In genomic region chr17:76737082-76737675, GRCh38 we compare ENCODE assay signal across 1 cellular context.
TF ChIP-seq lines count a peak whose summit lies in the region.

Gene SRSF2 (minus strand): TSS chr17:76737331. CDS start chr17:76737160, 171 bp downstream.

TF ChIP-seq in HepG2, 621 proteins besides CTCF, POLR2A, EP300 and RAD21 (continued from another document and continues in another):
- TF ChIP-seq ZBTB10 (CRISPR knock-in tag; IDR thresholded peaks at IDR 0.05; ENCODE audit: borderline replicate concordance) (peak; percentile 58), MAZ (IDR thresholded peaks at IDR 0.05; ENCODE audit: borderline replicate concordance, low read depth, low read length) (peak; percentile 99), MAZ (CRISPR knock-in tag; IDR thresholded peaks at IDR 0.05; ENCODE audit: low read depth) (peak; percentile 93), KLF12 (CRISPR knock-in tag; IDR thresholded peaks at IDR 0.05; ENCODE audit: borderline replicate concordance) (peak; percentile 84), SIN3B (IDR thresholded peaks at IDR 0.05; ENCODE audit: low read length) (peak; percentile 64), ZNF335 (CRISPR knock-in tag; IDR thresholded peaks at IDR 0.05) (peak; percentile 91), RAD51 (IDR thresholded peaks at IDR 0.05; ENCODE audit: borderline replicate concordance) (no peak), ZBTB33 (CRISPR knock-in tag; IDR thresholded peaks at IDR 0.05) (peak; percentile 46; the same call in 1 of the 2 replicates), ZNF326 (CRISPR knock-in tag; IDR thresholded peaks at IDR 0.05; ENCODE audit: borderline replicate concordance) (no peak), SNRNP70 (IDR thresholded peaks at IDR 0.05; ENCODE audit: low read depth, low read length) (no peak), REXO4 (CRISPR knock-in tag; IDR thresholded peaks at IDR 0.05; ENCODE audit: borderline replicate concordance) (0 out of 2 replicates have a peak, but pooled peaks have one; percentile 73), TGIF2 (CRISPR knock-in tag; IDR thresholded peaks at IDR 0.05) (peak; percentile 89), PAXIP1 (CRISPR knock-in tag; conservative IDR thresholded peaks at IDR 0.05) (no peak), ZSCAN22 (CRISPR knock-in tag; IDR thresholded peaks at IDR 0.05) (peak; percentile 82; the same call in 1 of the 2 replicates), ZFP36 (IDR thresholded peaks at IDR 0.05; ENCODE audit: borderline replicate concordance, low read depth, low read length, partially characterized antibody) (no peak), CBFB (CRISPR knock-in tag; IDR thresholded peaks at IDR 0.05) (peak; percentile 92), ELF4 (CRISPR knock-in tag; IDR thresholded peaks at IDR 0.05; ENCODE audit: borderline replicate concordance) (no peak; the same call in 1 of the 2 replicates), KDM1A (CRISPR knock-in tag; IDR thresholded peaks at IDR 0.05) (no peak), SRF (IDR thresholded peaks at IDR 0.05; ENCODE audit: low read depth, low read length) (peak; percentile 54; the same call in 1 of the 2 replicates), KAT7 (CRISPR knock-in tag; IDR thresholded peaks at IDR 0.05; ENCODE audit: borderline replicate concordance) (peak; percentile 99), PLRG1 (conservative IDR thresholded peaks at IDR 0.05) (no peak), ZNF232 (CRISPR knock-in tag; IDR thresholded peaks at IDR 0.05; ENCODE audit: borderline replicate concordance) (peak; percentile 98), TMF1 (CRISPR knock-in tag; IDR thresholded peaks at IDR 0.05; ENCODE audit: low read depth) (no peak), ZKSCAN1 (IDR thresholded peaks at IDR 0.05; ENCODE audit: low read length) (peak; percentile 72), NFYB (CRISPR knock-in tag; IDR thresholded peaks at IDR 0.05) (peak; percentile 86), CC2D1A (CRISPR knock-in tag; IDR thresholded peaks at IDR 0.05) (no peak; the same call in 1 of the 2 replicates), MIXL1 (CRISPR knock-in tag; IDR thresholded peaks at IDR 0.05) (peak; percentile 92), CREB3 (CRISPR knock-in tag; IDR thresholded peaks at IDR 0.05) (peak; percentile 86; the same call in 1 of the 2 replicates), ELK4 (CRISPR knock-in tag; IDR thresholded peaks at IDR 0.05; ENCODE audit: borderline replicate concordance) (0 out of 2 replicates have a peak, but pooled peaks have one; percentile 65), CAMTA2 (CRISPR knock-in tag; IDR thresholded peaks at IDR 0.05; ENCODE audit: borderline replicate concordance) (peak; percentile 95; the same call in 1 of the 2 replicates), GMEB1 (CRISPR knock-in tag; IDR thresholded peaks at IDR 0.05; ENCODE audit: borderline replicate concordance) (peak; percentile 84), KMT2A (CRISPR knock-in tag; IDR thresholded peaks at IDR 0.05) (peak; percentile 92), RORA (CRISPR knock-in tag; IDR thresholded peaks at IDR 0.05) (peak; percentile 83; the same call in 1 of the 2 replicates), ZNF235 (CRISPR knock-in tag; IDR thresholded peaks at IDR 0.05; ENCODE audit: borderline replicate concordance) (peak; percentile 94), TEAD2 (CRISPR knock-in tag; IDR thresholded peaks at IDR 0.05) (peak; percentile 59; the same call in 1 of the 2 replicates), ZNF841 (CRISPR knock-in tag; IDR thresholded peaks at IDR 0.05; ENCODE audit: borderline replicate concordance) (peak; percentile 85; the same call in 1 of the 2 replicates), ELF1 (CRISPR knock-in tag; IDR thresholded peaks at IDR 0.05) (peak; percentile 81), SAP130 (CRISPR knock-in tag; IDR thresholded peaks at IDR 0.05; ENCODE audit: low read depth) (peak; percentile 94), AKAP8 (CRISPR knock-in tag; IDR thresholded peaks at IDR 0.05) (0 out of 2 replicates have a peak, but pooled peaks have one; percentile 32), THAP11 (CRISPR knock-in tag; IDR thresholded peaks at IDR 0.05) (no peak), U2AF1 (optimal IDR thresholded peaks at IDR 0.05; ENCODE audit: low read depth, low read length) (peak; percentile 99), MAFF (IDR thresholded peaks at IDR 0.05; ENCODE audit: low read depth, low read length) (peak; percentile 67; the same call in 1 of the 2 replicates), XBP1 (CRISPR knock-in tag; IDR thresholded peaks at IDR 0.05) (peak; percentile 88; the same call in 1 of the 2 replicates), ZNF775 (CRISPR knock-in tag; IDR thresholded peaks at IDR 0.05; ENCODE audit: borderline replicate concordance) (peak; percentile 72; the same call in 1 of the 2 replicates), ARHGAP35 (CRISPR knock-in tag; IDR thresholded peaks at IDR 0.05; ENCODE audit: borderline replicate concordance) (peak; percentile 85; the same call in 1 of the 2 replicates), SETDB1 (CRISPR knock-in tag; IDR thresholded peaks at IDR 0.05; ENCODE audit: borderline replicate concordance) (no peak), NFE2L1 (CRISPR knock-in tag; IDR thresholded peaks at IDR 0.05; ENCODE audit: borderline replicate concordance) (peak; percentile 100), ZNF124 (CRISPR knock-in tag; IDR thresholded peaks at IDR 0.05) (peak; percentile 60; the same call in 1 of the 2 replicates), DMTF1 (CRISPR knock-in tag; IDR thresholded peaks at IDR 0.05) (peak; percentile 70; the same call in 1 of the 2 replicates), ZBTB42 (CRISPR knock-in tag; IDR thresholded peaks at IDR 0.05) (peak; percentile 78), ZSCAN30 (CRISPR knock-in tag; IDR thresholded peaks at IDR 0.05) (no peak), HNF4G (IDR thresholded peaks at IDR 0.05; ENCODE audit: borderline replicate concordance, low read depth, low read length) (peak; percentile 47; the same call in 1 of the 2 replicates), HNF4G (CRISPR knock-in tag; IDR thresholded peaks at IDR 0.05; ENCODE audit: borderline replicate concordance, low read depth) (no peak), GATAD1 (CRISPR knock-in tag; IDR thresholded peaks at IDR 0.05) (peak; percentile 84), ARNTL (CRISPR knock-in tag; IDR thresholded peaks at IDR 0.05) (no peak; the same call in 1 of the 2 replicates), TP53 (CRISPR knock-in tag; conservative IDR thresholded peaks at IDR 0.05) (peak; percentile 90; the same call in 1 of the 2 replicates), ZBTB7B (CRISPR knock-in tag; IDR thresholded peaks at IDR 0.05) (peak; percentile 89), PAX8 (CRISPR knock-in tag; IDR thresholded peaks at IDR 0.05; ENCODE audit: borderline replicate concordance) (peak; percentile 88; the same call in 1 of the 2 replicates)
